In genomic region chr7:159031135-159031701, GRCh38 we compare ENCODE assay signal across 8 cellular contexts.
A peak's percentile ranks its signal among the peaks of the same experiment; 100 is the strongest.
DNase-seq lines count a peak whose midpoint lies in the region; ATAC-seq and TF ChIP-seq lines count a peak whose summit lies in the region.

No MANE protein-coding gene starts in this region.

- DNase-seq in BE2C (no peak), left ventricle myocardium inferior (peak; percentile 78), osteocyte (ENCODE audit: extremely low spot score, unreplicated experiment) (peak; percentile 81), NCI-H2196 (lab: John Stamatoyannopoulos, UW; ENCODE audit: unreplicated experiment) (no peak), OCI-M2 (lab: John Stamatoyannopoulos, UW; ENCODE audit: unreplicated experiment) (no peak)
- DNase-seq in activated CD8-positive, alpha-beta memory T cell treated with anti-CD3 and anti-CD28 coated beads, Interleukin-2, amount 10 ng/mL, durations not matched to agents 7 days and 5 days: peak; percentile 32

- H3K36me3 ChIP-seq in BE2C (no peaks in the 10 kb centered on the region), left ventricle myocardium inferior (peaks cover 24% of the 10 kb centered on the region)

- H3K9me3 Mint-ChIP-seq in activated CD8-positive, alpha-beta memory T cell treated with anti-CD3 and anti-CD28 coated beads, Interleukin-2, amount 10 ng/mL, durations not matched to agents 7 days and 5 days (ENCODE audit: low read depth): no peaks in the 10 kb centered on the region
- no peaks in the 10 kb centered on the region for H3K9me3 Mint-ChIP-seq in osteocyte (ENCODE audit: unreplicated experiment)

- no peaks in the 10 kb centered on the region for H3K4me1 ChIP-seq in BE2C
- peaks cover 28% of the 10 kb centered on the region for H3K4me1 ChIP-seq in left ventricle myocardium inferior

- H3K36me3 Mint-ChIP-seq in activated CD8-positive, alpha-beta memory T cell treated with anti-CD3 and anti-CD28 coated beads, Interleukin-2, amount 10 ng/mL, durations not matched to agents 7 days and 5 days: no peaks in the 10 kb centered on the region
- H3K36me3 Mint-ChIP-seq in osteocyte (ENCODE audit: unreplicated experiment): no peaks in the 10 kb centered on the region

- no peaks in the 10 kb centered on the region for H3K27me3 ChIP-seq in BE2C
- H3K27me3 ChIP-seq in left ventricle myocardium inferior (ENCODE audit: low read depth): peaks cover 24% of the 10 kb centered on the region

- no peak overlapping the region for H3K27ac Mint-ChIP-seq in activated CD8-positive, alpha-beta memory T cell treated with anti-CD3 and anti-CD28 coated beads, Interleukin-2, amount 10 ng/mL, durations not matched to agents 7 days and 5 days
- H3K27ac Mint-ChIP-seq in osteocyte (ENCODE audit: unreplicated experiment): no peak overlapping the region

- intact Hi-C loops in left ventricle myocardium inferior (cut with micrococcal nuclease): no loop called here

- peak overlapping the region; percentile 84 for H3K27ac ChIP-seq in left ventricle myocardium inferior (replicated peaks)

- ATAC-seq in activated CD8-positive, alpha-beta memory T cell treated with anti-CD3 and anti-CD28 coated beads, Interleukin-2, amount 10 ng/mL, durations not matched to agents 7 days and 5 days: no peak
- ATAC-seq in HG03378 (IDR thresholded peaks at IDR 0.05; ENCODE audit: unreplicated experiment) (no peak), GM21737 (IDR thresholded peaks at IDR 0.05; ENCODE audit: unreplicated experiment) (no peak)

- CTCF ChIA-PET in activated CD8-positive, alpha-beta memory T cell treated with anti-CD3 and anti-CD28 coated beads, Interleukin-2, amount 10 ng/mL, durations not matched to agents 7 days and 5 days (lab: Charles Lee): no interaction called here

- no peaks in the 10 kb centered on the region for H3K9me3 ChIP-seq in BE2C
- H3K9me3 ChIP-seq in left ventricle myocardium inferior (replicated peaks): no peaks in the 10 kb centered on the region

- H3K27me3 Mint-ChIP-seq in activated CD8-positive, alpha-beta memory T cell treated with anti-CD3 and anti-CD28 coated beads, Interleukin-2, amount 10 ng/mL, durations not matched to agents 7 days and 5 days: peaks cover 16% of the 10 kb centered on the region
- peaks cover 22% of the 10 kb centered on the region for H3K27me3 Mint-ChIP-seq in osteocyte (ENCODE audit: unreplicated experiment)

- no peaks in the 10 kb centered on the region for H3K4me1 Mint-ChIP-seq in activated CD8-positive, alpha-beta memory T cell treated with anti-CD3 and anti-CD28 coated beads, Interleukin-2, amount 10 ng/mL, durations not matched to agents 7 days and 5 days
- H3K4me1 Mint-ChIP-seq in osteocyte (ENCODE audit: unreplicated experiment): peaks cover 18% of the 10 kb centered on the region

- TF ChIP-seq CTCF in BE2C (IDR thresholded peaks at IDR 0.05; ENCODE audit: low read depth, low read length) (no peak), left ventricle myocardium inferior (IDR thresholded peaks at IDR 0.05; ENCODE audit: borderline replicate concordance) (no peak), osteocyte (IDR thresholded peaks at IDR 0.05) (no peak)

- peak overlapping the region; percentile 64 for H3K4me3 ChIP-seq in BE2C (ENCODE audit: low read depth, low read length)
- peak overlapping the region; percentile 72 for H3K4me3 ChIP-seq in left ventricle myocardium inferior

- H3K4me3 Mint-ChIP-seq in activated CD8-positive, alpha-beta memory T cell treated with anti-CD3 and anti-CD28 coated beads, Interleukin-2, amount 10 ng/mL, durations not matched to agents 7 days and 5 days: no peak overlapping the region
- peak overlapping the region; percentile 60 for H3K4me3 Mint-ChIP-seq in osteocyte (ENCODE audit: unreplicated experiment)

Comparison
In these comparisons a context has a peak if more than half of its experiments do, and no peak if none do; other contexts are left out.
1. DNase-seq: peak in activated CD8-positive, alpha-beta memory T cell treated with anti-CD3 and anti-CD28 coated beads, Interleukin-2, amount 10 ng/mL, durations not matched to agents 7 days and 5 days (single experiment), left ventricle myocardium inferior (single experiment) and osteocyte (single experiment); none in BE2C (single experiment), NCI-H2196 (single experiment) and OCI-M2 (single experiment).